In the genomic region with DNA sequence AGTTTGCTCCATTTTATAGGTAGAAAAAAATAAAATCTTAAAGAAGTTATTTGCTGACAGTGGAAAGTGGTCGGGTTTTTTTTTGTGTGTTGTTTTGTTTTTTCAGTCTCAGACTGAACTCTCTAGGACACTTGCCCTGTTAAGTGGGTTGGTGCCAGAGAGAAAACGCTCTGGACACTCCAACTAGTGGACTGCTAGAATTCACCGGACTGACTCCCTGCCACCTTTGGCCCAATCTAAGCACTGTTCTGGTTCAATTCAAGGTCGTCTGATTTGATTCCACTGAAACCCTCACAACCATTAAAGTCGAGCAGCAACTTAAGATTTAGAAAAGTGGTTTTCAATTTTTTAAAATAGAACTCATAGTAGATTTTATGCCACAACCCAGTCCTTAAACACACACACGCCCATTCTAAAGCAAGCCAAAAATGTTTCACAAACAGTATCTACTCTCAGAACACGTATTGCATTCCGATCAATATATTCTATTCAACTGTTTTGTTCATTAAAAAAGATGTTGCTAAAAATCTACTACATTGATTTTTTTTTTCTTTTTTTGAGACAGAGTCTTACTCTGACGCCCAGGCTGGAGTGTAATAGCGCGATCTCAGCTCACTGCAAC, we compare ENCODE assay signal across 2 cellular contexts.
TF ChIP-seq lines count a peak whose summit lies in the region.

No MANE protein-coding gene starts in this region.

TF ChIP-seq in IMR-90, 13 proteins besides CTCF, POLR2A, EP300 and RAD21:
- TF ChIP-seq BHLHE40 (IDR thresholded peaks at IDR 0.05; ENCODE audit: low read depth, low read length) (no peak), SMC3 (IDR thresholded peaks at IDR 0.05; ENCODE audit: low read depth, low read length) (no peak), RFX5 (IDR thresholded peaks at IDR 0.05; ENCODE audit: low read depth, low read length) (no peak), CHD1 (IDR thresholded peaks at IDR 0.05; ENCODE audit: low read depth, low read length) (no peak), RCOR1 (IDR thresholded peaks at IDR 0.05; ENCODE audit: insufficient replicate concordance, low read length) (no peak), MAZ (IDR thresholded peaks at IDR 0.05; ENCODE audit: borderline replicate concordance, low read depth, low read length) (no peak), MXI1 (IDR thresholded peaks at IDR 0.05; ENCODE audit: borderline replicate concordance, low read depth, low read length) (no peak), ELK1 (IDR thresholded peaks at IDR 0.05; ENCODE audit: borderline replicate concordance, low read depth, low read length) (no peak), FOS (IDR thresholded peaks at IDR 0.05; ENCODE audit: low read depth, low read length) (no peak), MAFK (IDR thresholded peaks at IDR 0.05; ENCODE audit: low read depth, low read length) (no peak), CEBPB (IDR thresholded peaks at IDR 0.05; ENCODE audit: low read depth, low read length) (no peak), NFE2L2 (IDR thresholded peaks at IDR 0.05; ENCODE audit: low read depth, low read length) (no peak)
- TF ChIP-seq, protein P1, sequence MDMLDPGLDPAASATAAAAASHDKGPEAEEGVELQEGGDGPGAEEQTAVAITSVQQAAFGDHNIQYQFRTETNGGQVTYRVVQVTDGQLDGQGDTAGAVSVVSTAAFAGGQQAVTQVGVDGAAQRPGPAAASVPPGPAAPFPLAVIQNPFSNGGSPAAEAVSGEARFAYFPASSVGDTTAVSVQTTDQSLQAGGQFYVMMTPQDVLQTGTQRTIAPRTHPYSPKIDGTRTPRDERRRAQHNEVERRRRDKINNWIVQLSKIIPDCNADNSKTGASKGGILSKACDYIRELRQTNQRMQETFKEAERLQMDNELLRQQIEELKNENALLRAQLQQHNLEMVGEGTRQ (IDR thresholded peaks at IDR 0.05; ENCODE audit: low read depth, low read length) = no peak

TF ChIP-seq in H1, 55 proteins besides CTCF, POLR2A, EP300 and RAD21:
- TF ChIP-seq YY1 (IDR thresholded peaks at IDR 0.05; ENCODE audit: low read depth, low read length) (no peak), SAP30 (IDR thresholded peaks at IDR 0.05; ENCODE audit: insufficient read depth, insufficient replicate concordance, low read length) (no peak), JUND (IDR thresholded peaks at IDR 0.05; ENCODE audit: low read length) (no peak), POU5F1 (IDR thresholded peaks at IDR 0.05; ENCODE audit: low read depth, low read length) (no peak)
- TF ChIP-seq, protein P2, sequence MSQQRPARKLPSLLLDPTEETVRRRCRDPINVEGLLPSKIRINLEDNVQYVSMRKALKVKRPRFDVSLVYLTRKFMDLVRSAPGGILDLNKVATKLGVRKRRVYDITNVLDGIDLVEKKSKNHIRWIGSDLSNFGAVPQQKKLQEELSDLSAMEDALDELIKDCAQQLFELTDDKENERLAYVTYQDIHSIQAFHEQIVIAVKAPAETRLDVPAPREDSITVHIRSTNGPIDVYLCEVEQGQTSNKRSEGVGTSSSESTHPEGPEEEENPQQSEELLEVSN (IDR thresholded peaks at IDR 0.05) = no peak
- TF ChIP-seq, protein P3, sequence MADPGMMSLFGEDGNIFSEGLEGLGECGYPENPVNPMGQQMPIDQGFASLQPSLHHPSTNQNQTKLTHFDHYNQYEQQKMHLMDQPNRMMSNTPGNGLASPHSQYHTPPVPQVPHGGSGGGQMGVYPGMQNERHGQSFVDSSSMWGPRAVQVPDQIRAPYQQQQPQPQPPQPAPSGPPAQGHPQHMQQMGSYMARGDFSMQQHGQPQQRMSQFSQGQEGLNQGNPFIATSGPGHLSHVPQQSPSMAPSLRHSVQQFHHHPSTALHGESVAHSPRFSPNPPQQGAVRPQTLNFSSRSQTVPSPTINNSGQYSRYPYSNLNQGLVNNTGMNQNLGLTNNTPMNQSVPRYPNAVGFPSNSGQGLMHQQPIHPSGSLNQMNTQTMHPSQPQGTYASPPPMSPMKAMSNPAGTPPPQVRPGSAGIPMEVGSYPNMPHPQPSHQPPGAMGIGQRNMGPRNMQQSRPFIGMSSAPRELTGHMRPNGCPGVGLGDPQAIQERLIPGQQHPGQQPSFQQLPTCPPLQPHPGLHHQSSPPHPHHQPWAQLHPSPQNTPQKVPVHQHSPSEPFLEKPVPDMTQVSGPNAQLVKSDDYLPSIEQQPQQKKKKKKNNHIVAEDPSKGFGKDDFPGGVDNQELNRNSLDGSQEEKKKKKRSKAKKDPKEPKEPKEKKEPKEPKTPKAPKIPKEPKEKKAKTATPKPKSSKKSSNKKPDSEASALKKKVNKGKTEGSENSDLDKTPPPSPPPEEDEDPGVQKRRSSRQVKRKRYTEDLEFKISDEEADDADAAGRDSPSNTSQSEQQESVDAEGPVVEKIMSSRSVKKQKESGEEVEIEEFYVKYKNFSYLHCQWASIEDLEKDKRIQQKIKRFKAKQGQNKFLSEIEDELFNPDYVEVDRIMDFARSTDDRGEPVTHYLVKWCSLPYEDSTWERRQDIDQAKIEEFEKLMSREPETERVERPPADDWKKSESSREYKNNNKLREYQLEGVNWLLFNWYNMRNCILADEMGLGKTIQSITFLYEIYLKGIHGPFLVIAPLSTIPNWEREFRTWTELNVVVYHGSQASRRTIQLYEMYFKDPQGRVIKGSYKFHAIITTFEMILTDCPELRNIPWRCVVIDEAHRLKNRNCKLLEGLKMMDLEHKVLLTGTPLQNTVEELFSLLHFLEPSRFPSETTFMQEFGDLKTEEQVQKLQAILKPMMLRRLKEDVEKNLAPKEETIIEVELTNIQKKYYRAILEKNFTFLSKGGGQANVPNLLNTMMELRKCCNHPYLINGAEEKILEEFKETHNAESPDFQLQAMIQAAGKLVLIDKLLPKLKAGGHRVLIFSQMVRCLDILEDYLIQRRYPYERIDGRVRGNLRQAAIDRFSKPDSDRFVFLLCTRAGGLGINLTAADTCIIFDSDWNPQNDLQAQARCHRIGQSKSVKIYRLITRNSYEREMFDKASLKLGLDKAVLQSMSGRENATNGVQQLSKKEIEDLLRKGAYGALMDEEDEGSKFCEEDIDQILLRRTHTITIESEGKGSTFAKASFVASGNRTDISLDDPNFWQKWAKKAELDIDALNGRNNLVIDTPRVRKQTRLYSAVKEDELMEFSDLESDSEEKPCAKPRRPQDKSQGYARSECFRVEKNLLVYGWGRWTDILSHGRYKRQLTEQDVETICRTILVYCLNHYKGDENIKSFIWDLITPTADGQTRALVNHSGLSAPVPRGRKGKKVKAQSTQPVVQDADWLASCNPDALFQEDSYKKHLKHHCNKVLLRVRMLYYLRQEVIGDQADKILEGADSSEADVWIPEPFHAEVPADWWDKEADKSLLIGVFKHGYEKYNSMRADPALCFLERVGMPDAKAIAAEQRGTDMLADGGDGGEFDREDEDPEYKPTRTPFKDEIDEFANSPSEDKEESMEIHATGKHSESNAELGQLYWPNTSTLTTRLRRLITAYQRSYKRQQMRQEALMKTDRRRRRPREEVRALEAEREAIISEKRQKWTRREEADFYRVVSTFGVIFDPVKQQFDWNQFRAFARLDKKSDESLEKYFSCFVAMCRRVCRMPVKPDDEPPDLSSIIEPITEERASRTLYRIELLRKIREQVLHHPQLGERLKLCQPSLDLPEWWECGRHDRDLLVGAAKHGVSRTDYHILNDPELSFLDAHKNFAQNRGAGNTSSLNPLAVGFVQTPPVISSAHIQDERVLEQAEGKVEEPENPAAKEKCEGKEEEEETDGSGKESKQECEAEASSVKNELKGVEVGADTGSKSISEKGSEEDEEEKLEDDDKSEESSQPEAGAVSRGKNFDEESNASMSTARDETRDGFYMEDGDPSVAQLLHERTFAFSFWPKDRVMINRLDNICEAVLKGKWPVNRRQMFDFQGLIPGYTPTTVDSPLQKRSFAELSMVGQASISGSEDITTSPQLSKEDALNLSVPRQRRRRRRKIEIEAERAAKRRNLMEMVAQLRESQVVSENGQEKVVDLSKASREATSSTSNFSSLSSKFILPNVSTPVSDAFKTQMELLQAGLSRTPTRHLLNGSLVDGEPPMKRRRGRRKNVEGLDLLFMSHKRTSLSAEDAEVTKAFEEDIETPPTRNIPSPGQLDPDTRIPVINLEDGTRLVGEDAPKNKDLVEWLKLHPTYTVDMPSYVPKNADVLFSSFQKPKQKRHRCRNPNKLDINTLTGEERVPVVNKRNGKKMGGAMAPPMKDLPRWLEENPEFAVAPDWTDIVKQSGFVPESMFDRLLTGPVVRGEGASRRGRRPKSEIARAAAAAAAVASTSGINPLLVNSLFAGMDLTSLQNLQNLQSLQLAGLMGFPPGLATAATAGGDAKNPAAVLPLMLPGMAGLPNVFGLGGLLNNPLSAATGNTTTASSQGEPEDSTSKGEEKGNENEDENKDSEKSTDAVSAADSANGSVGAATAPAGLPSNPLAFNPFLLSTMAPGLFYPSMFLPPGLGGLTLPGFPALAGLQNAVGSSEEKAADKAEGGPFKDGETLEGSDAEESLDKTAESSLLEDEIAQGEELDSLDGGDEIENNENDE (IDR thresholded peaks at IDR 0.05; ENCODE audit: insufficient replicate concordance, low read length) = no peak
